Comparison of ENCODE assay signal across 1 cellular context in genomic region chr17:57502696-57503307, GRCh38.
TF ChIP-seq lines count a peak whose summit lies in the region.

No MANE protein-coding gene starts in this region.

TF ChIP-seq in GM23338, 12 proteins besides CTCF, POLR2A, EP300 and RAD21 (continued from another document):
- no peak for TF ChIP-seq NANOG (IDR thresholded peaks at IDR 0.05; ENCODE audit: borderline replicate concordance)
- TF ChIP-seq STAT1 (IDR thresholded peaks at IDR 0.05; ENCODE audit: unreplicated experiment): no peak
- TF ChIP-seq JUNB (IDR thresholded peaks at IDR 0.05; ENCODE audit: unreplicated experiment): no peak
- no peak for TF ChIP-seq EZH2 (IDR thresholded peaks at IDR 0.05; ENCODE audit: low read depth, unreplicated experiment)
- no peak for TF ChIP-seq ETS1 (IDR thresholded peaks at IDR 0.05)
- TF ChIP-seq ZNF114 (CRISPR knock-in tag; IDR thresholded peaks at IDR 0.05): no peak
- TF ChIP-seq ZNF331 (CRISPR knock-in tag; IDR thresholded peaks at IDR 0.05; ENCODE audit: low read depth): no peak
- no peak for TF ChIP-seq ZNF462 (CRISPR knock-in tag; IDR thresholded peaks at IDR 0.05)
- TF ChIP-seq EZH2phosphoT487 (IDR thresholded peaks at IDR 0.05; ENCODE audit: unreplicated experiment): no peak
